14 cellular contexts compared by ENCODE assay signal in the genomic region with DNA sequence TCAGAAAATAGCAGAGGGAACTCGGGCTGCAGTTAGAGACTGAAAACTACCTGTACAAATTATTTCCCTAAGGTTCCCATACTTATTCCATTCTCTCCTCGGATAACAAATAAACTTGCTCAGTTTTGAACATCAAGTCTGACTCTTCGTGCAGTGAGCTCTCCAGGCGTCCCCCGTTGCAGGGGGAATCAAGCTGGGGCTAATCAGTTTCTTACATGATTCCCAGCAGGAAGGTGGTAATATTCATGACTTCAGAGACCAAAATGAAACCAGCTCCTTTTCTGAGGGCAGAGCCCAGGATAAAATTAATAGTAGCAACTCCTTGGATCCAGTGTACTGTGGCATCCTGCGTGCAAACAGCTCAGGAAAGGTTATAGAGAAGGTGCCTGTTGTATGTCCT.
A peak's percentile ranks its signal among the peaks of the same experiment; 100 is the strongest.
DNase-seq lines count a peak whose midpoint lies in the region; ATAC-seq and TF ChIP-seq lines count a peak whose summit lies in the region.
"Had no signal": no experiment of that assay in that cellular context is flagged by ENCODE, and none has a peak within 500 bp of the region (broad histone marks: within the 10 kb centered on the region; RNA-seq: fewer than 3 reads in every experiment).

No MANE protein-coding gene starts in this region.

- no CpG with 5 or more reads among the region's 6 CpGs for WGBS in H9 (ENCODE audit: extremely low coverage, insufficient read length, low lambda C conversion rate)

- H3K4me3 ChIP-seq in iPS-20b (ENCODE audit: low read length) (no peak overlapping the region), tibial artery (no peak overlapping the region)

- H3K27me3 ChIP-seq in H9 (ENCODE audit: insufficient read depth, low read length): no peaks in the 10 kb centered on the region
- no peaks in the 10 kb centered on the region for H3K27me3 ChIP-seq in iPS-20b (ENCODE audit: insufficient read depth, low read length)
- peaks cover 0 to 38% of the 10 kb centered on the region in 2 donors for H3K27me3 ChIP-seq in tibial artery

- H3K9me3 ChIP-seq in H9 (ENCODE audit: control insufficient read depth, low read depth, low read length): no peaks in the 10 kb centered on the region
- no peaks in the 10 kb centered on the region for H3K9me3 ChIP-seq in iPS-20b (ENCODE audit: insufficient read depth, low read depth, low read length)
- no peaks in the 10 kb centered on the region for H3K9me3 ChIP-seq in tibial artery
- H3K9me3 ChIP-seq: Caco-2 had no signal

- H4K8ac ChIP-seq in H9 (replicated peaks; ENCODE audit: insufficient read length, low read depth, low read length): no peak overlapping the region

- H2BK12ac ChIP-seq in H9 (ENCODE audit: insufficient read length, low read depth, low read length): peak overlapping the region; percentile 25

- H3K9ac ChIP-seq in H9 (ENCODE audit: extremely low read depth, insufficient read length, low read length) (no peak overlapping the region), iPS-20b (ENCODE audit: low read depth, low read length) (peak overlapping the region; percentile 25; the same call in 1 of the 2 replicates)

- H3K27ac ChIP-seq in H9 (ENCODE audit: insufficient read length, low read depth, low read length) (no peak overlapping the region), iPS-20b (ENCODE audit: low read length) (no peak overlapping the region), tibial artery (no peak overlapping the region)
- H3K27ac ChIP-seq: C4-2B had no signal

- no peak for TF ChIP-seq CTCF in H9 (conservative IDR thresholded peaks at IDR 0.05)
- TF ChIP-seq CTCF in osteocyte (IDR thresholded peaks at IDR 0.05): no peak
- no peak for TF ChIP-seq CTCF in tibial artery (IDR thresholded peaks at IDR 0.05)

- no peak overlapping the region for H2BK15ac ChIP-seq in H9 (ENCODE audit: low read depth, low read length)

- H3K4ac ChIP-seq in H9 (ENCODE audit: low read depth, low read length): no peak overlapping the region

- no peaks in the 10 kb centered on the region for H3K23me2 ChIP-seq in H9 (ENCODE audit: insufficient read length, low read depth, low read length, poor library complexity, severe bottlenecking)

- H3K4me1 Mint-ChIP-seq in H9 (peaks cover 19 to 21% of the 10 kb centered on the region in 2 experiments), osteocyte (ENCODE audit: unreplicated experiment) (peaks cover 21% of the 10 kb centered on the region)

- H3K9me3 Mint-ChIP-seq in H9: no peaks in the 10 kb centered on the region
- no peaks in the 10 kb centered on the region for H3K9me3 Mint-ChIP-seq in osteocyte (ENCODE audit: unreplicated experiment)
- H3K9me3 Mint-ChIP-seq: CD4-positive, alpha-beta T cell had no signal

- H3K4me3 Mint-ChIP-seq in H9: no peak overlapping the region
- H3K4me3 Mint-ChIP-seq in osteocyte (ENCODE audit: unreplicated experiment): no peak overlapping the region
- H3K4me3 Mint-ChIP-seq: CD4-positive, alpha-beta T cell had no signal

- no peaks in the 10 kb centered on the region for H3K79me1 ChIP-seq in H9 (ENCODE audit: insufficient read depth, low read depth, low read length, poor library complexity, severe bottlenecking)

- no peak overlapping the region for H3K23ac ChIP-seq in H9 (ENCODE audit: insufficient read length, low read depth, low read length)

- H2BK120ac ChIP-seq in H9 (ENCODE audit: low read depth, low read length, poor library complexity, severe bottlenecking): no peak overlapping the region

- H4K91ac ChIP-seq in H9 (ENCODE audit: insufficient read length, low read depth, low read length): no peak overlapping the region

- no peak overlapping the region for H2BK20ac ChIP-seq in H9 (ENCODE audit: low read depth, low read length, poor library complexity, severe bottlenecking)

- ATAC-seq in GM21825 (IDR thresholded peaks at IDR 0.05; ENCODE audit: unreplicated experiment): no peak
- ATAC-seq: HCT116, HepG2 had no signal

- H3K79me2 ChIP-seq in H9 (ENCODE audit: insufficient read depth, low read length): no peaks in the 10 kb centered on the region

- H2BK5ac ChIP-seq in H9 (ENCODE audit: insufficient read length, low read length): no peak overlapping the region

- H2AFZ ChIP-seq in H9 (ENCODE audit: low read length): no peak overlapping the region

- H3K4me2 ChIP-seq in H9 (ENCODE audit: insufficient read depth, insufficient read length, low read length): no peak overlapping the region

- H3K27ac Mint-ChIP-seq in H9 (no peak overlapping the region), osteocyte (ENCODE audit: unreplicated experiment) (peak overlapping the region; percentile 53)
- H3K27ac Mint-ChIP-seq: CD4-positive, alpha-beta T cell had no signal

- no peak overlapping the region for H3K56ac ChIP-seq in H9 (ENCODE audit: insufficient read length, low read depth, low read length)

- H3K27me3 Mint-ChIP-seq in H9 (ENCODE audit: low read depth) (no peaks in the 10 kb centered on the region), osteocyte (ENCODE audit: unreplicated experiment) (no peaks in the 10 kb centered on the region)

- no peaks in the 10 kb centered on the region for H4K20me1 ChIP-seq in H9 (ENCODE audit: control insufficient read depth, insufficient read depth, insufficient read length)

- intact Hi-C loops in tibial artery (cut with DNase I; ENCODE audit: low total_unique reads): loop anchor here (5.0 kb wide), 2 partner anchors 282 to 413 kb away; no protein-coding TSS in a partner anchor

- no peak overlapping the region for H3K14ac ChIP-seq in H9 (ENCODE audit: insufficient read depth, low read length)

- H3K4me1 ChIP-seq in H9 (ENCODE audit: insufficient read depth, low read length) (no peaks in the 10 kb centered on the region), iPS-20b (ENCODE audit: insufficient read depth, low read length) (peaks cover 16% of the 10 kb centered on the region; the same call in 1 of the 2 replicates), tibial artery (no peaks in the 10 kb centered on the region)
- H3K4me1 ChIP-seq: Caco-2 had no signal

- DNase-seq in H9 (no peak), osteocyte (ENCODE audit: extremely low spot score, unreplicated experiment) (no peak), tibial artery (no peak), NCI-H2171 (lab: John Stamatoyannopoulos, UW) (no peak)
- DNase-seq: AML-193; Caco-2; CD4-positive, alpha-beta T cell; GDM1; KG1 had no signal

- no peak overlapping the region for H4K5ac ChIP-seq in H9 (ENCODE audit: insufficient read length, low read depth, low read length)

- H3K36me3 ChIP-seq in iPS-20b (ENCODE audit: insufficient read depth, low read depth, low read length): no peaks in the 10 kb centered on the region
- no peaks in the 10 kb centered on the region for H3K36me3 ChIP-seq in tibial artery

- H3K36me3 Mint-ChIP-seq in H9 (ENCODE audit: insufficient read depth in 1 of 3, low read depth in 3 of 3): no peaks in the 10 kb centered on the region
- H3K36me3 Mint-ChIP-seq in osteocyte (ENCODE audit: unreplicated experiment): no peaks in the 10 kb centered on the region

- H3K18ac ChIP-seq in H9 (ENCODE audit: insufficient read length, low read depth, low read length): no peak overlapping the region

- H3T11ph ChIP-seq in H9 (ENCODE audit: low read length): no peak overlapping the region

- H2AK5ac ChIP-seq in H9 (ENCODE audit: insufficient read length, low read length): no peak overlapping the region
